In genomic region chr11:126824035-126824607, GRCh38 we compare ENCODE assay signal across 15 cellular contexts.
DNase-seq lines count a peak whose midpoint lies in the region; ATAC-seq and TF ChIP-seq lines count a peak whose summit lies in the region.
"Had no signal": no experiment of that assay in that cellular context is flagged by ENCODE, and none has a peak within 500 bp of the region (broad histone marks: within the 10 kb centered on the region; RNA-seq: fewer than 3 reads in every experiment).

No MANE protein-coding gene starts in this region.

- H3K9me3 ChIP-seq in lung (ENCODE audit: control insufficient read depth in 2 of 2, insufficient read depth in 1 of 2, low read length in 1 of 2) = peaks cover 0 to 3% of the 10 kb centered on the region in 2 donors
- H3K9me3 ChIP-seq in right lobe of liver = no peaks in the 10 kb centered on the region
- no peaks in the 10 kb centered on the region for H3K9me3 ChIP-seq in spleen
- H3K9me3 ChIP-seq: left ventricle myocardium inferior had no signal

- intact Hi-C loops in right lobe of liver (cut with DNase I) (no loop called here), left cardiac atrium (cut with DNase I) (no loop called here), spleen (cut with DNase I; ENCODE audit: low total_unique reads) (no loop called here)

- no peaks in the 10 kb centered on the region for H3K36me3 ChIP-seq in lung (ENCODE audit: control insufficient read depth in 2 of 2, insufficient read depth in 2 of 2, low read length in 2 of 2)
- H3K36me3 ChIP-seq in right lobe of liver = no peaks in the 10 kb centered on the region
- no peaks in the 10 kb centered on the region for H3K36me3 ChIP-seq in spleen
- H3K36me3 ChIP-seq: left ventricle myocardium inferior had no signal

- DNase-seq in DMS79 treated with DMSO at 0.1 percent for 48 hours (lab: John Stamatoyannopoulos, UW) = peak; percentile 97
- DNase-seq in NCI-H1417 treated with DMSO at 0.1 percent for 48 hours (lab: John Stamatoyannopoulos, UW) = peak; percentile 81
- peak; percentile 97 for DNase-seq in NCI-H510A treated with DMSO at 0.1 percent for 48 hours (lab: John Stamatoyannopoulos, UW)
- peak; percentile 29 for DNase-seq in lung (ENCODE audit: low spot score)
- DNase-seq in right lobe of liver = no peak
- no peak for DNase-seq in left cardiac atrium
- DNase-seq in spleen = no peak
- DNase-seq: CD4-positive, alpha-beta memory T cell; KBM-7; left ventricle myocardium inferior; NCI-H1694; stimulated activated naive CD8-positive, alpha-beta T cell treated with anti-CD3 and anti-CD28 coated beads, Interleukin-15, Interleukin-2, amounts not matched to agents 100 U/mL and 50 U/mL, for 24 hours had no signal

- no peak for TF ChIP-seq POLR2A in right lobe of liver (IDR thresholded peaks at IDR 0.05)
- TF ChIP-seq POLR2A in spleen (IDR thresholded peaks at IDR 0.05) = no peak

- no peak overlapping the region for H3K4me3 ChIP-seq in lung
- no peak overlapping the region for H3K4me3 ChIP-seq in right lobe of liver
- no peak overlapping the region for H3K4me3 ChIP-seq in spleen
- H3K4me3 ChIP-seq: left ventricle myocardium inferior had no signal

- TF ChIP-seq CTCF in lung (IDR thresholded peaks at IDR 0.05; ENCODE audit: control extremely low read depth, extremely low read depth) (no peak), right lobe of liver (IDR thresholded peaks at IDR 0.05) (no peak), spleen (IDR thresholded peaks at IDR 0.05 in 8 of 11, conservative IDR thresholded peaks at IDR 0.05 in 3 of 11) (no peak)

- H3K4me1 ChIP-seq in lung (ENCODE audit: control insufficient read depth in 2 of 2, insufficient read depth in 2 of 2, low read length in 2 of 2) (no peaks in the 10 kb centered on the region), right lobe of liver (no peaks in the 10 kb centered on the region), spleen (no peaks in the 10 kb centered on the region)
- H3K4me1 ChIP-seq: left ventricle myocardium inferior had no signal

- H3K27ac ChIP-seq in lung (ENCODE audit: low read depth in 1 of 2, low read length in 1 of 2) (no peak overlapping the region), right lobe of liver (no peak overlapping the region), spleen (no peak overlapping the region)
- H3K27ac ChIP-seq: epithelial cell of prostate, left ventricle myocardium inferior had no signal

- ATAC-seq in lung (ENCODE audit: insufficient read depth, low FRiP score) = peak; percentile 66
- no peak for ATAC-seq in right lobe of liver
- no peak for ATAC-seq in left cardiac atrium
- ATAC-seq: sciatic nerve; SK-N-SH treated with all-trans-retinoic acid at 6 μM for 48 hours; stimulated activated naive CD8-positive, alpha-beta T cell treated with anti-CD3 and anti-CD28 coated beads, Interleukin-15, Interleukin-2, amounts not matched to agents 100 U/mL and 50 U/mL, for 24 hours had no signal

- H3K27me3 ChIP-seq in lung (ENCODE audit: control insufficient read depth, insufficient read depth) (no peaks in the 10 kb centered on the region), right lobe of liver (no peaks in the 10 kb centered on the region), spleen (replicated peaks in 1 of 7) (peaks cover 0 to 27% (median 0%) of the 10 kb centered on the region in 7 donors)

- WGBS in lung, 2 donors = 55 to 71% methylated on average over 7 of the region's 7 CpGs
- 24% methylated on average over 5 of the region's 7 CpGs for WGBS in right lobe of liver (ENCODE audit: insufficient coverage, low coverage, low lambda C conversion rate, missing lambda C conversion rate)
- WGBS in spleen, 5 donors = 70 to 87% (median 76%) methylated on average over 7 of the region's 7 CpGs

Comparison
In these comparisons a context has a peak if more than half of its experiments do, and no peak if none do; other contexts are left out.
1. DNase-seq: peak in DMS79 treated with DMSO at 0.1 percent for 48 hours (single experiment), NCI-H1417 treated with DMSO at 0.1 percent for 48 hours (single experiment), NCI-H510A treated with DMSO at 0.1 percent for 48 hours (single experiment) and lung (single experiment); none in right lobe of liver (0 of 3), left cardiac atrium (single experiment) and spleen (single experiment).